12 cellular contexts compared by ENCODE assay signal in the genomic region with DNA sequence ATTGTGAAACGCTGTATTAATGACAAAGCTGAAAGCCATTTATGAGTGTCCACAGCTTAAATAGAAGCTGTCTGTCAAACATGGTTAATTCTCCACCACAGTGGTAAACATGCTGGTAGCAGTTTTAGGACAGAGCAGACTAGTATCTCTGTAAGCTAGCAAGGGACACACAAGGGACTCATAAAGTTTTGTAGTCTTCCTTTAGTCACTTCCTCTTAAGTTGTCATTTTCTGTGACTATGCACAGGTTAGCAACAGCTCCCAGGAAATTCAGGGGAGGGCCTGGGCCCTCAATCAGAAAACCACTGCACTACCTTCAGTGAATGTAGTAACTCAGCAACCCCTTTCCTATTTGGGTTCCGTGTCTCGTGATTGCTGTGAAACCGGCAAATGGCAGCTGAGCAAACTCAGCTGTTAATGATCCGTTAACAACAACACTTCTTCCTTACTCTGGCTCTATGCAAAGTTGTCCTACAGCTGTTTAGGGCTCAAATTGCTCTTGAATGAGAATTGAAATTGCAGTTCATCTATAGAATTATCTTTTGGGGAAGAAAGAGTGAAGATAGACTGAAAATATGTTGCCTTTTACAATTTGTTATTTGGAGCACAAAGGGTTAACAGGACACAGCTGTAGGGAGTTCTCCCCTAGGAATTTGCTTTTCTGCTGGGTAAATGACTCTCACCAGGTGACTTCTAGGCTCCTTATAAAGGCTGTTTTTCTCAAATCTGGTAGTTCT. TPM values are rescaled to one million over a fixed set of nuclear protein-coding genes. Genes with fewer than 3 reads are reported as not detected.
DNase-seq lines count a peak whose midpoint lies in the region; ATAC-seq lines count a peak whose summit lies in the region.
"Had no signal": no experiment of that assay in that cellular context is flagged by ENCODE, and none has a peak within 500 bp of the region (broad histone marks: within the 10 kb centered on the region; RNA-seq: fewer than 3 reads in every experiment).

A gene (plus strand): TSS at position 731 of the 736 bp plus-strand sequence.

- DNase-seq in NCI-H1930 (lab: John Stamatoyannopoulos, UW) (peak; percentile 67 to 81), hippocampal formation (lab: John Stamatoyannopoulos, UW) (no peak), occipital lobe (lab: John Stamatoyannopoulos, UW) (no peak), HUDEP-2 (lab: John Stamatoyannopoulos, UW; ENCODE audit: unreplicated experiment in 76 of 76) (no peak)
- no peak for DNase-seq in activated CD4-positive, alpha-beta T cell treated with anti-CD3 and anti-CD28 coated beads, Interleukin-2, amount 10 ng/mL, durations not matched to agents 24 days and 14 days
- DNase-seq: activated CD4-positive, alpha-beta T cell treated with anti-CD3 and anti-CD28 coated beads, Interleukin-2, amount 10 ng/mL, durations not matched to agents 7 days and 5 days; CD8-positive, alpha-beta memory T cell; upper lobe of right lung had no signal

- H3K9ac ChIP-seq in ES-I3 (ENCODE audit: low read depth, low read length) (peak within 1 kb of the TSS; percentile 24; the same call in 1 of the 2 replicates), iPS-18a (ENCODE audit: low read length) (peak within 1 kb of the TSS; percentile 51)

- H3K27ac Mint-ChIP-seq in activated CD4-positive, alpha-beta T cell treated with anti-CD3 and anti-CD28 coated beads, Interleukin-2, amount 10 ng/mL, durations not matched to agents 24 days and 14 days = no peak within 1 kb of the TSS
- H3K27ac Mint-ChIP-seq: activated CD4-positive, alpha-beta T cell treated with anti-CD3 and anti-CD28 coated beads, Interleukin-2, amount 10 ng/mL, durations not matched to agents 7 days and 5 days; CD8-positive, alpha-beta memory T cell had no signal

- H3K4me1 Mint-ChIP-seq in activated CD4-positive, alpha-beta T cell treated with anti-CD3 and anti-CD28 coated beads, Interleukin-2, amount 10 ng/mL, durations not matched to agents 24 days and 14 days = peaks cover 2% of the 10 kb centered on the region

- intact Hi-C loops in activated CD4-positive, alpha-beta T cell treated with anti-CD3 and anti-CD28 coated beads, Interleukin-2, amount 10 ng/mL, durations not matched to agents 24 days and 14 days (cut with micrococcal nuclease) = no loop called here

- H3K9me3 ChIP-seq in ES-I3 (ENCODE audit: control insufficient read depth, insufficient read depth, low read length) = no peaks in the 10 kb centered on the region
- no peaks in the 10 kb centered on the region for H3K9me3 ChIP-seq in iPS-18a (ENCODE audit: control insufficient read depth, low read depth, low read length)
- H3K9me3 ChIP-seq: upper lobe of right lung had no signal

- peak within 1 kb of the TSS; percentile 46 for H3K4me3 ChIP-seq in iPS-18a (ENCODE audit: low read length)
- H3K4me3 ChIP-seq: upper lobe of right lung had no signal

- ATAC-seq in HG02938 (IDR thresholded peaks at IDR 0.05; ENCODE audit: unreplicated experiment) = peak; percentile 57
- ATAC-seq: upper lobe of right lung had no signal

- no peaks in the 10 kb centered on the region for H3K36me3 ChIP-seq in ES-I3 (ENCODE audit: insufficient read depth, low read length)
- no peaks in the 10 kb centered on the region for H3K36me3 ChIP-seq in iPS-18a (ENCODE audit: control insufficient read depth, low read depth, low read length)
- H3K36me3 ChIP-seq: upper lobe of right lung had no signal

- H3K4me3 Mint-ChIP-seq in activated CD4-positive, alpha-beta T cell treated with anti-CD3 and anti-CD28 coated beads, Interleukin-2, amount 10 ng/mL, durations not matched to agents 24 days and 14 days = no peak within 1 kb of the TSS
- H3K4me3 Mint-ChIP-seq: activated CD4-positive, alpha-beta T cell treated with anti-CD3 and anti-CD28 coated beads, Interleukin-2, amount 10 ng/mL, durations not matched to agents 7 days and 5 days; CD8-positive, alpha-beta memory T cell had no signal

- no peaks in the 10 kb centered on the region for H3K27me3 ChIP-seq in iPS-18a (ENCODE audit: control insufficient read depth, insufficient read depth, low read length)
- H3K27me3 ChIP-seq: upper lobe of right lung had no signal

- H3K4me1 ChIP-seq in ES-I3 (ENCODE audit: insufficient read depth, low read length) (peaks cover 7% of the 10 kb centered on the region; the same call in 1 of the 2 replicates), iPS-18a (ENCODE audit: control insufficient read depth, low read depth, low read length) (peaks cover 24% of the 10 kb centered on the region)
- H3K4me1 ChIP-seq: upper lobe of right lung had no signal

- H3K27ac ChIP-seq in iPS-18a (ENCODE audit: low read length) = peak within 1 kb of the TSS; percentile 86
- H3K27ac ChIP-seq: upper lobe of right lung had no signal

- H3K36me3 Mint-ChIP-seq in activated CD4-positive, alpha-beta T cell treated with anti-CD3 and anti-CD28 coated beads, Interleukin-2, amount 10 ng/mL, durations not matched to agents 24 days and 14 days (ENCODE audit: low read depth) = no peaks in the 10 kb centered on the region
- H3K36me3 Mint-ChIP-seq: CD8-positive, alpha-beta memory T cell had no signal

- H3K9me3 Mint-ChIP-seq in activated CD4-positive, alpha-beta T cell treated with anti-CD3 and anti-CD28 coated beads, Interleukin-2, amount 10 ng/mL, durations not matched to agents 24 days and 14 days = no peaks in the 10 kb centered on the region
- H3K9me3 Mint-ChIP-seq: activated CD4-positive, alpha-beta T cell treated with anti-CD3 and anti-CD28 coated beads, Interleukin-2, amount 10 ng/mL, durations not matched to agents 7 days and 5 days; CD8-positive, alpha-beta memory T cell had no signal

- H3K27me3 Mint-ChIP-seq in activated CD4-positive, alpha-beta T cell treated with anti-CD3 and anti-CD28 coated beads, Interleukin-2, amount 10 ng/mL, durations not matched to agents 24 days and 14 days = peaks cover 2% of the 10 kb centered on the region

RNA-seq across cellular contexts. Expression of the gene that starts here (rescaled TPM):
- total RNA-seq in activated CD4-positive, alpha-beta T cell treated with anti-CD3 and anti-CD28 coated beads, Interleukin-2, amount 10 ng/mL, durations not matched to agents 24 days and 14 days = not detected in 2 replicates
- total RNA-seq in occipital lobe = not detected
- total RNA-seq: activated CD4-positive, alpha-beta T cell treated with anti-CD3 and anti-CD28 coated beads, Interleukin-2, amount 10 ng/mL, durations not matched to agents 7 days and 5 days; CD8-positive, alpha-beta memory T cell; NCI-H460; upper lobe of right lung had no signal

Comparison
In these comparisons a context has a peak if more than half of its experiments do, and no peak if none do; other contexts are left out.
1. DNase-seq: peak in NCI-H1930 (2 of 2); none in hippocampal formation (0 of 2), activated CD4-positive, alpha-beta T cell treated with anti-CD3 and anti-CD28 coated beads, Interleukin-2, amount 10 ng/mL, durations not matched to agents 24 days and 14 days (single experiment), occipital lobe (single experiment) and HUDEP-2 (0 of 76).